22 cellular contexts compared by ENCODE assay signal in the genomic region with DNA sequence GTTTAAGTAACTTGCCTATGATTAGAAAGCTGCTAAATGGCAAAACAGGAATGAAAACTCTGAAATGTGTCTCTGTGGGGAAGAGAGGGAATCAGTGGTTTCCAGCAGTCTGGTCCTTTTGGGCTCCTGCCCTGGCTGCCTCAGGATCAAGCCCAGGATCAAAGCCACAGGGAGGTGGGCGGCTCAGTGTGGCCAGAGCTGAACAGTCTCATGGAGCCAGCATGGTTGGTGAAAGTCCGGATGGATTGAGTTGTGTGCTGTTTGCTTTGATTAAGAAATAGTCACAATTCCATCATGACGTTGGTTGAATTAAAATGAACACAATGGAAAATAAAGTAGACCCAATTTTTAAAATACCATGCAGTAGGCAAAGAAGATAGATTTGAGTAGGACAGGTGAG.
DNase-seq lines count a peak whose midpoint lies in the region; ATAC-seq and TF ChIP-seq lines count a peak whose summit lies in the region.
"Had no signal": no experiment of that assay in that cellular context is flagged by ENCODE, and none has a peak within 500 bp of the region (broad histone marks: within the 10 kb centered on the region; RNA-seq: fewer than 3 reads in every experiment).

No MANE protein-coding gene starts in this region.

- no peaks in the 10 kb centered on the region for H3K79me2 ChIP-seq in Karpas-422 (ENCODE audit: low read length)
- H3K79me2 ChIP-seq in smooth muscle cell (ENCODE audit: low read depth): no peaks in the 10 kb centered on the region

- no peaks in the 10 kb centered on the region for H3K36me3 ChIP-seq in Karpas-422 (ENCODE audit: insufficient read depth, low read length)
- H3K36me3 ChIP-seq in right lobe of liver: no peaks in the 10 kb centered on the region
- H3K36me3 ChIP-seq in smooth muscle cell (ENCODE audit: low read depth): no peaks in the 10 kb centered on the region
- H3K36me3 ChIP-seq: BLaER1 had no signal

- intact Hi-C loops in right lobe of liver (cut with DNase I): no loop called here

- H3K9ac ChIP-seq in Karpas-422 (ENCODE audit: low read length) (peak overlapping the region; percentile 23; the same call in 1 of the 2 replicates), smooth muscle cell (ENCODE audit: low read depth) (no peak overlapping the region)
- H3K9ac ChIP-seq: BLaER1 had no signal

- H3K27ac ChIP-seq in Karpas-422 (ENCODE audit: low read length) (peak overlapping the region; percentile 95), right lobe of liver (peak overlapping the region in 2 of 3 donors; percentile 26 to 29), smooth muscle cell (ENCODE audit: low read depth) (no peak overlapping the region)
- H3K27ac ChIP-seq: BLaER1 had no signal

- H3F3A ChIP-seq in smooth muscle cell (ENCODE audit: low read depth): no peaks in the 10 kb centered on the region

- 26% methylated on average over 3 of the region's 3 CpGs for WGBS in right lobe of liver (ENCODE audit: insufficient coverage, low coverage, low lambda C conversion rate, missing lambda C conversion rate)
- 66% methylated on average over 3 of the region's 3 CpGs for WGBS in smooth muscle cell (ENCODE audit: low lambda C conversion rate)

- 0 out of 2 replicates have a peak overlapping the region, but pooled peaks have one; percentile 4 for H2AFZ ChIP-seq in Karpas-422 (ENCODE audit: low read length)
- H2AFZ ChIP-seq in smooth muscle cell (ENCODE audit: low read depth): no peak overlapping the region

- no peaks in the 10 kb centered on the region for H3K9me2 ChIP-seq in Karpas-422 (replicated peaks; ENCODE audit: insufficient read depth, low read length)

- TF ChIP-seq CTCF in right lobe of liver (IDR thresholded peaks at IDR 0.05) (no peak), smooth muscle cell (IDR thresholded peaks at IDR 0.05; ENCODE audit: borderline replicate concordance, insufficient read depth, poor library complexity, severe bottlenecking) (no peak)

- H3K4me2 ChIP-seq in Karpas-422 (ENCODE audit: low read depth, low read length, poor library complexity, severe bottlenecking) (no peak overlapping the region), smooth muscle cell (peak overlapping the region; percentile 12)
- H3K4me2 ChIP-seq: BLaER1 had no signal

- TF ChIP-seq POLR2A in right lobe of liver (IDR thresholded peaks at IDR 0.05): peak; percentile 43

- H3K27me3 ChIP-seq in Karpas-422 (ENCODE audit: low read length) (no peaks in the 10 kb centered on the region), right lobe of liver (no peaks in the 10 kb centered on the region), smooth muscle cell (ENCODE audit: low read depth) (no peaks in the 10 kb centered on the region)
- H3K27me3 ChIP-seq: BLaER1 had no signal

- H3K4me1 ChIP-seq in Karpas-422 (ENCODE audit: low read length): peaks cover 89% of the 10 kb centered on the region
- peaks cover 0 to 4% (median 0%) of the 10 kb centered on the region in 4 donors for H3K4me1 ChIP-seq in right lobe of liver
- no peaks in the 10 kb centered on the region for H3K4me1 ChIP-seq in smooth muscle cell (ENCODE audit: low read depth)
- H3K4me1 ChIP-seq: BLaER1 had no signal

- no peaks in the 10 kb centered on the region for H3K9me3 ChIP-seq in Karpas-422 (ENCODE audit: low read length)
- H3K9me3 ChIP-seq in right lobe of liver: no peaks in the 10 kb centered on the region
- H3K9me3 ChIP-seq in smooth muscle cell (replicated peaks; ENCODE audit: low read depth): no peaks in the 10 kb centered on the region
- H3K9me3 ChIP-seq: BLaER1 had no signal

- H4K20me1 ChIP-seq in Karpas-422 (ENCODE audit: insufficient read depth, low read depth, low read length) (no peaks in the 10 kb centered on the region), smooth muscle cell (ENCODE audit: low read depth) (no peaks in the 10 kb centered on the region)
- H4K20me1 ChIP-seq: BLaER1 had no signal

- DNase-seq in Karpas-422 (no peak), RPMI7951 (ENCODE audit: low read depth) (peak; percentile 63), right lobe of liver (peak; percentile 73 to 92 (median 84)), smooth muscle cell (lab: John Stamatoyannopoulos, UW; ENCODE audit: unreplicated experiment) (no peak)
- DNase-seq: ACHN; CD4-positive, alpha-beta T cell; COR-L47; DMS 273 treated with DMSO at 0.1 percent for 48 hours; DMS79 treated with DMSO at 0.1 percent for 48 hours; KG1; MV-4-11; NCI-H1105 treated with DMSO at 0.1 percent for 48 hours; NCI-H1694; NCI-H2081 treated with DMSO at 0.1 percent for 48 hours; NCI-H2171 treated with DMSO at 0.1 percent for 48 hours; NCI-H526; RPMI8226; SHP77 had no signal

- ATAC-seq in right lobe of liver: peak; percentile 96 to 100 (median 98)
- no peak for ATAC-seq in GM21786 (IDR thresholded peaks at IDR 0.05; ENCODE audit: unreplicated experiment)
- no peak for ATAC-seq in HG02571 (IDR thresholded peaks at IDR 0.05; ENCODE audit: unreplicated experiment)
- no peak for ATAC-seq in GM19328 (IDR thresholded peaks at IDR 0.05; ENCODE audit: unreplicated experiment)

- H3K4me3 ChIP-seq in Karpas-422 (ENCODE audit: low read length) (no peak overlapping the region), right lobe of liver (no peak overlapping the region), smooth muscle cell (no peak overlapping the region)
- H3K4me3 ChIP-seq: BLaER1 had no signal

Comparison
In these comparisons a context has a peak if more than half of its experiments do, and no peak if none do; other contexts are left out.
1. DNase-seq: peak in RPMI7951 (single experiment) and right lobe of liver (3 of 3); none in Karpas-422 (single experiment) and smooth muscle cell (single experiment).
2. ATAC-seq: peak in right lobe of liver (4 of 4); none in GM21786 (single experiment), HG02571 (single experiment) and GM19328 (single experiment).